In the genomic region with DNA sequence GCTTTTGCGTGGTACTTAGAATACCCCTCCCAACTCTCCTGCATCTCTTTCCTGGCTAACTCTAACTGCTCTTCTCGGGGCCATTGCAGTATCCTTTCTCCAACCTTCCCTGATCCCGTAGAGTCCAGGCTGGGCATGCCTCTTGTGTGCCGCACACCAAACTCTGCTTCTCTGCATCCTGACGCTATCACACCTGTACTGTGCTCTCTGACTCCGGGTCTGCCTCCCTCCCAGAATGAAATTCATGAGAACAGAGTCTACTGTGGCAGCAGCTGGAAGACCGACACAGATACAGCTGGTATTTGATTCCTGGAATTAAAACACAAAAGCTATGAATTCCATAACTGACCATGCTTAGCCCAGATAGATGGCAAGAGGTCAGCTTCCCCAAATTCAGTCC, we compare ENCODE assay signal across 17 cellular contexts.
DNase-seq lines count a peak whose midpoint lies in the region; ATAC-seq and TF ChIP-seq lines count a peak whose summit lies in the region.
"Had no signal": no experiment of that assay in that cellular context is flagged by ENCODE, and none has a peak within 500 bp of the region (broad histone marks: within the 10 kb centered on the region; RNA-seq: fewer than 3 reads in every experiment).

No MANE protein-coding gene starts in this region.

- H3K4ac ChIP-seq in neuronal stem cell (ENCODE audit: low read length), result no peak overlapping the region

- H3K27me3 ChIP-seq in GM23338 (ENCODE audit: insufficient read depth) (no peaks in the 10 kb centered on the region), body of pancreas (no peaks in the 10 kb centered on the region), neuronal stem cell (ENCODE audit: control insufficient read depth in 3 of 3, insufficient read depth in 3 of 3, low read depth in 1 of 3, low read length in 3 of 3) (peaks cover 0 to 10% (median 0%) of the 10 kb centered on the region in 3 experiments)
- H3K27me3 ChIP-seq: BE2C, BLaER1 had no signal

- ATAC-seq in GM23338 (no peak), body of pancreas (peak; percentile 63)
- ATAC-seq: CD8-positive, alpha-beta T cell had no signal

- no peak overlapping the region for H3K14ac ChIP-seq in neuronal stem cell (ENCODE audit: low read length)

- peak overlapping the region; percentile 47 for H3K23ac ChIP-seq in neuronal stem cell (ENCODE audit: low read depth, low read length, poor library complexity)

- peaks cover 23% of the 10 kb centered on the region for H3K4me1 ChIP-seq in GM23338 (ENCODE audit: insufficient read depth)
- peaks cover 11% of the 10 kb centered on the region for H3K4me1 ChIP-seq in body of pancreas
- H3K4me1 ChIP-seq in neuronal stem cell (ENCODE audit: control insufficient read depth in 2 of 2, insufficient read depth in 1 of 2, low read depth in 1 of 2, low read length in 2 of 2), result peaks cover 0 to 4% of the 10 kb centered on the region in 2 donors
- H3K4me1 ChIP-seq: BE2C, BLaER1, Caco-2 had no signal

- no peak overlapping the region for H4K8ac ChIP-seq in neuronal stem cell (ENCODE audit: low read depth, low read length)

- no peak overlapping the region for H3K27ac Mint-ChIP-seq in GM23338
- no peak overlapping the region for H3K27ac Mint-ChIP-seq in CD14-positive monocyte
- H3K27ac Mint-ChIP-seq: CD4-positive, alpha-beta T cell; CD8-positive, alpha-beta T cell had no signal

- H3K27ac ChIP-seq in GM23338 (ENCODE audit: low read depth), result no peak overlapping the region
- H3K27ac ChIP-seq in body of pancreas, result peak overlapping the region; percentile 23 to 54 (median 42)
- no peak overlapping the region for H3K27ac ChIP-seq in neuronal stem cell (replicated peaks; ENCODE audit: low read length)
- H3K27ac ChIP-seq: BLaER1 had no signal

- H3K9me3 Mint-ChIP-seq in GM23338 (peaks cover 11% of the 10 kb centered on the region), CD14-positive monocyte (peaks cover 0 to 10% (median 1%) of the 10 kb centered on the region in 7 donors)
- H3K9me3 Mint-ChIP-seq: CD4-positive, alpha-beta T cell had no signal

- peak overlapping the region; percentile 77 for H3K18ac ChIP-seq in neuronal stem cell (ENCODE audit: low read length)

- no peak overlapping the region for H2BK15ac ChIP-seq in neuronal stem cell (ENCODE audit: low read length)

- H3K36me3 ChIP-seq in GM23338 (ENCODE audit: insufficient read depth) (no peaks in the 10 kb centered on the region), body of pancreas (replicated peaks in 1 of 2; ENCODE audit: insufficient read depth in 1 of 2, low read depth in 2 of 2) (no peaks in the 10 kb centered on the region), neuronal stem cell (replicated peaks in 1 of 2; ENCODE audit: control insufficient read depth in 2 of 2, insufficient read depth in 2 of 2, low read length in 2 of 2) (no peaks in the 10 kb centered on the region)
- H3K36me3 ChIP-seq: BE2C, BLaER1 had no signal

- H3F3A ChIP-seq in GM23338 (replicated peaks; ENCODE audit: low read depth), result no peaks in the 10 kb centered on the region

- H2BK12ac ChIP-seq in neuronal stem cell (ENCODE audit: low read length), result no peak overlapping the region

- no peak overlapping the region for H2BK5ac ChIP-seq in neuronal stem cell (ENCODE audit: low read length)

- peaks cover 25% of the 10 kb centered on the region; the same call in 2 of the 3 replicates for H3K4me1 Mint-ChIP-seq in GM23338
- H3K4me1 Mint-ChIP-seq in CD14-positive monocyte, result no peaks in the 10 kb centered on the region

- H3K4me2 ChIP-seq in GM23338, result no peak overlapping the region
- no peak overlapping the region for H3K4me2 ChIP-seq in neuronal stem cell (ENCODE audit: insufficient read depth, low read length, poor library complexity, severe bottlenecking)
- H3K4me2 ChIP-seq: BLaER1 had no signal

- WGBS in body of pancreas, 2 donors, result 16 to 28% methylated on average over 7 of the region's 7 CpGs
- WGBS in neuronal stem cell (ENCODE audit: extremely low coverage in 2 of 2, insufficient read length in 2 of 2, insufficient replicate concordance in 1 of 2), 2 donors, result no CpG with 5 or more reads among the region's 7 CpGs

- DNase-seq in GM23338 (ENCODE audit: low spot score) (no peak), body of pancreas (peak in 2 of 4 donors; percentile 20 to 45), neuronal stem cell (ENCODE audit: low spot score) (no peak), UCSD-AML1 (lab: John Stamatoyannopoulos, UW; ENCODE audit: unreplicated experiment) (no peak), NOMO-1 treated with DMSO at 0.1 percent for 48 hours (lab: John Stamatoyannopoulos, UW; ENCODE audit: unreplicated experiment) (no peak), CD14-positive monocyte (ENCODE audit: low spot score) (no peak)
- DNase-seq: 8988T; ACHN; BE2C; C1 segment of cervical spinal cord; Caco-2; Calu3; CD4-positive, alpha-beta T cell; CD8-positive, alpha-beta T cell; DMS79 treated with DMSO at 0.1 percent for 48 hours; GF-D8 had no signal

- no peak for TF ChIP-seq CTCF in GM23338 (conservative IDR thresholded peaks at IDR 0.05; ENCODE audit: low read depth in 2 of 2)
- TF ChIP-seq CTCF in body of pancreas (IDR thresholded peaks at IDR 0.05), result no peak
- no peak for TF ChIP-seq CTCF in CD14-positive monocyte (IDR thresholded peaks at IDR 0.05)

- no peak for TF ChIP-seq POLR2A in body of pancreas (IDR thresholded peaks at IDR 0.05)

- H3K4me3 ChIP-seq in GM23338 (no peak overlapping the region), body of pancreas (no peak overlapping the region), neuronal stem cell (ENCODE audit: low read length in 2 of 2) (no peak overlapping the region)
- H3K4me3 ChIP-seq: BLaER1 had no signal

- no peaks in the 10 kb centered on the region for H3K9me2 ChIP-seq in GM23338 (ENCODE audit: insufficient read depth)

- no peaks in the 10 kb centered on the region for H4K20me1 ChIP-seq in GM23338 (replicated peaks; ENCODE audit: insufficient read depth)
- H4K20me1 ChIP-seq: BLaER1 had no signal

- H3K9me3 ChIP-seq in body of pancreas, result no peaks in the 10 kb centered on the region
- H3K9me3 ChIP-seq in neuronal stem cell (replicated peaks in 1 of 2; ENCODE audit: control insufficient read depth in 2 of 2, insufficient read depth in 1 of 2, low read depth in 1 of 2, low read length in 2 of 2), result no peaks in the 10 kb centered on the region
- H3K9me3 ChIP-seq: BE2C, BLaER1, Caco-2 had no signal

- no peak overlapping the region for H3K9ac ChIP-seq in neuronal stem cell (ENCODE audit: low read depth, low read length, poor library complexity)
- H3K9ac ChIP-seq: BLaER1 had no signal

- H3K4me3 Mint-ChIP-seq in GM23338 (no peak overlapping the region), CD14-positive monocyte (no peak overlapping the region)
- H3K4me3 Mint-ChIP-seq: CD4-positive, alpha-beta T cell; CD8-positive, alpha-beta T cell had no signal

- H2AK5ac ChIP-seq in neuronal stem cell (ENCODE audit: low read depth, low read length), result no peak overlapping the region

- H3K79me1 ChIP-seq in neuronal stem cell (ENCODE audit: low read depth, low read length), result no peaks in the 10 kb centered on the region

- no peaks in the 10 kb centered on the region for H3K79me2 ChIP-seq in GM23338 (replicated peaks; ENCODE audit: insufficient read depth)

- intact Hi-C loops in body of pancreas (cut with DNase I), result no loop called here
- intact Hi-C loops in CD14-positive monocyte (cut with micrococcal nuclease), result no loop called here

- H4K91ac ChIP-seq in neuronal stem cell (ENCODE audit: low read depth, low read length, poor library complexity), result no peak overlapping the region

- no peaks in the 10 kb centered on the region for H3K36me3 Mint-ChIP-seq in GM23338 (ENCODE audit: low read depth)
- H3K36me3 Mint-ChIP-seq in CD14-positive monocyte, result no peaks in the 10 kb centered on the region
- H3K36me3 Mint-ChIP-seq: CD8-positive, alpha-beta T cell had no signal

- H3K27me3 Mint-ChIP-seq in GM23338 (ENCODE audit: insufficient read depth, low read depth, poor library complexity) (peaks cover 4% of the 10 kb centered on the region), CD14-positive monocyte (ENCODE audit: low read depth in 3 of 3) (peaks cover 8 to 19% (median 16%) of the 10 kb centered on the region in 3 donors)

- no peak overlapping the region for H2BK120ac ChIP-seq in neuronal stem cell (ENCODE audit: low read depth, low read length)

- H2AFZ ChIP-seq in GM23338 (0 out of 2 replicates have a peak overlapping the region, but pooled peaks have one; percentile 45), neuronal stem cell (ENCODE audit: low read length) (no peak overlapping the region)

TF ChIP-seq in GM23338, 12 proteins besides CTCF, POLR2A, EP300 and RAD21:
- TF ChIP-seq STAT1 (IDR thresholded peaks at IDR 0.05; ENCODE audit: unreplicated experiment), result no peak

Comparison
In these comparisons a context has a peak if more than half of its experiments do, and no peak if none do; other contexts are left out.
1. H3K27ac ChIP-seq: peak in body of pancreas (4 of 4); none in GM23338 (single experiment) and neuronal stem cell (single experiment).